8 cellular contexts compared by ENCODE assay signal in genomic region chr20:31606928-31607639, GRCh38. TPM values are rescaled to one million over a fixed set of nuclear protein-coding genes. Genes with fewer than 3 reads are reported as not detected.
DNase-seq lines count a peak whose midpoint lies in the region; ATAC-seq and TF ChIP-seq lines count a peak whose summit lies in the region.

No MANE protein-coding gene starts in this region.

- H3K27ac ChIP-seq in ACC112 (ENCODE audit: low read depth, low read length) (peak overlapping the region; percentile 100), RWPE2 (ENCODE audit: poor library complexity, severe bottlenecking) (peak overlapping the region; percentile 88), esophagus muscularis mucosa (replicated peaks in 1 of 4) (peak overlapping the region; percentile 91 to 98 (median 94)), ovary (peak overlapping the region in 1 of 2 donors; percentile 70)

- H3K9me3 ChIP-seq in RWPE2 (ENCODE audit: severe bottlenecking) = no peaks in the 10 kb centered on the region
- H3K9me3 ChIP-seq in esophagus muscularis mucosa = no peaks in the 10 kb centered on the region
- H3K9me3 ChIP-seq in ovary = no peaks in the 10 kb centered on the region

- no peak overlapping the region for H2AFZ ChIP-seq in ACC112 (ENCODE audit: low read length, unreplicated experiment)

- no peak for TF ChIP-seq EP300 in esophagus muscularis mucosa (IDR thresholded peaks at IDR 0.05)
- no peak for TF ChIP-seq EP300 in ovary (IDR thresholded peaks at IDR 0.05)

- intact Hi-C loops in esophagus muscularis mucosa (cut with DNase I) (no loop called here), ovary (cut with DNase I) (loop anchor here in 1 of 4 donors (5.0 kb wide), 1 partner anchor 35 kb away; no protein-coding TSS in a partner anchor)

- TF ChIP-seq POLR2A in esophagus muscularis mucosa (IDR thresholded peaks at IDR 0.05; ENCODE audit: low read depth) = no peak
- no peak for TF ChIP-seq POLR2A in ovary (IDR thresholded peaks at IDR 0.05)

- peaks cover 31% of the 10 kb centered on the region for H3K79me2 ChIP-seq in ACC112 (ENCODE audit: control insufficient read depth, insufficient read depth, low read length, unreplicated experiment)

- DNase-seq in HFF-Myc (ENCODE audit: extremely low read depth, low read depth) (no peak), RWPE2 (ENCODE audit: low spot score) (peak; percentile 91), esophagus muscularis mucosa (ENCODE audit: extremely low spot score) (no peak), ovary (peak in 1 of 5 donors; percentile 51), activated gamma-delta T cell treated with Interleukin-2 at 50 U/mL for 16 hours (no peak)

- ATAC-seq in RWPE2 (ENCODE audit: low read depth) (peak; percentile 13), GM21515 (IDR thresholded peaks at IDR 0.05; ENCODE audit: unreplicated experiment) (no peak), HG03097 (IDR thresholded peaks at IDR 0.05; ENCODE audit: low FRiP score, unreplicated experiment) (no peak)

- H3K4me3 ChIP-seq in ACC112 (ENCODE audit: low read depth, low read length) (peak overlapping the region; percentile 81), HFF-Myc (replicated peaks; ENCODE audit: low read depth, low read length) (peak overlapping the region; percentile 99), RWPE2 (ENCODE audit: severe bottlenecking) (peak overlapping the region; percentile 91), esophagus muscularis mucosa (peak overlapping the region; percentile 71 to 83 (median 74)), ovary (peak overlapping the region; percentile 41)

- peaks cover 52% of the 10 kb centered on the region for H3K4me1 ChIP-seq in ACC112 (ENCODE audit: control insufficient read depth, insufficient read depth, low read length, unreplicated experiment)
- peaks cover 52% of the 10 kb centered on the region for H3K4me1 ChIP-seq in RWPE2 (ENCODE audit: insufficient read depth, poor library complexity, severe bottlenecking)
- H3K4me1 ChIP-seq in esophagus muscularis mucosa = peaks cover 55 to 82% (median 75%) of the 10 kb centered on the region in 4 donors
- H3K4me1 ChIP-seq in ovary (ENCODE audit: insufficient read depth) = peaks cover 4% of the 10 kb centered on the region

- TF ChIP-seq CTCF in HFF-Myc (IDR thresholded peaks at IDR 0.05; ENCODE audit: low read depth, low read length, missing control alignments) (no peak), RWPE2 (IDR thresholded peaks at IDR 0.05; ENCODE audit: poor library complexity, severe bottlenecking) (no peak), esophagus muscularis mucosa (IDR thresholded peaks at IDR 0.05) (no peak), ovary (IDR thresholded peaks at IDR 0.05) (no peak)

- WGBS in esophagus muscularis mucosa = 78% methylated on average over 1 of the region's 7 CpGs
- 43 to 59% (median 47%) methylated on average over 6 to 7 of the region's 7 CpGs for WGBS in ovary, 3 donors

- H3K36me3 ChIP-seq in ACC112 (ENCODE audit: insufficient read depth, low read length) (peaks cover 11% of the 10 kb centered on the region; the same call in 1 of the 2 replicates), RWPE2 (ENCODE audit: low read depth) (peaks cover 18% of the 10 kb centered on the region), esophagus muscularis mucosa (peaks cover 0 to 22% (median 0%) of the 10 kb centered on the region in 4 donors), ovary (no peaks in the 10 kb centered on the region)

- H3K27me3 ChIP-seq in ACC112 (ENCODE audit: insufficient read depth, low read length) (no peaks in the 10 kb centered on the region), RWPE2 (ENCODE audit: insufficient read depth, poor library complexity, severe bottlenecking) (no peaks in the 10 kb centered on the region), esophagus muscularis mucosa (no peaks in the 10 kb centered on the region), ovary (no peaks in the 10 kb centered on the region)

RNA-seq across cellular contexts. Expression of gene ID1, which starts 2.0 kb away (rescaled TPM):
- total RNA-seq in esophagus muscularis mucosa = 100 to 1,000 TPM; 199 to 744 (median 532) TPM
- 100 to 1,000 TPM in 3 of 7 donors, 10 to 100 TPM in 4; 42.6 to 353 (median 64.2) TPM for total RNA-seq in ovary
- 10 to 100 TPM; 26.0 to 86.9 TPM for polyA plus RNA-seq in ovary

RNA-seq across cellular contexts. Expression of gene COX4I2, which starts 30.6 kb away (rescaled TPM):
- total RNA-seq in esophagus muscularis mucosa (10 to 100 TPM in 1 of 4 donors, 1 to 10 TPM in 3; 2.1 to 14.2 (median 7.1) TPM), ovary (1 to 10 TPM in 6 of 7 donors, not detected in 1; 1.1 to 3.5 (median 2.1) TPM)
- 1 to 10 TPM; 3.5 to 6.6 TPM for polyA plus RNA-seq in ovary

Comparison
In these comparisons a context has a peak if more than half of its experiments do, and no peak if none do; other contexts are left out.
1. H3K4me3 ChIP-seq: peak in every context shown above with its lines; median percentile 99 in HFF-Myc; 91 in RWPE2; 81 in ACC112; 74 in esophagus muscularis mucosa; 41 in ovary.